Comparison of ENCODE assay signal across 23 cellular contexts in genomic region chr14:67221982-67222328, GRCh38. TPM values are rescaled to one million over a fixed set of nuclear protein-coding genes. Genes with fewer than 3 reads are reported as not detected.
"Had no signal": no experiment of that assay in that cellular context is flagged by ENCODE, and none has a peak within 500 bp of the region (broad histone marks: within the 10 kb centered on the region; RNA-seq: fewer than 3 reads in every experiment).

No MANE protein-coding gene starts in this region.

- DNase-seq: activated CD4-positive, alpha-beta T cell treated with anti-CD3 and anti-CD28 coated beads for 1 hour; activated CD4-positive, alpha-beta T cell treated with anti-CD3 and anti-CD28 coated beads, Interleukin-2, amount 50 U/mL, for 4 hours; activated naive CD4-positive, alpha-beta T cell treated with anti-CD3 and anti-CD28 coated beads, Interleukin-2, amount 50 U/mL, for 16 hours; activated T-cell treated with anti-CD3 and anti-CD28 coated beads for 4 hours; body of pancreas; caudate nucleus; colonic mucosa; esophagus squamous epithelium; kidney; left ventricle myocardium superior; psoas muscle; right lobe of liver; stimulated activated CD4-positive, alpha-beta T cell treated with anti-CD3 and anti-CD28 coated beads, Interleukin-1b, Interleukin-23, amount 100 ng/mL, for 48 hours; stimulated activated naive CD8-positive, alpha-beta T cell treated with anti-CD3 and anti-CD28 coated beads, Interleukin-15, amount 100 ng/mL, for 72 hours; T-cell; T-helper 9 cell; upper lobe of right lung had no signal

- ATAC-seq: body of pancreas; left ventricle myocardium superior; psoas muscle; right lobe of liver; stimulated activated naive CD8-positive, alpha-beta T cell treated with anti-CD3 and anti-CD28 coated beads, Interleukin-15, amount 100 ng/mL, for 72 hours; T-cell had no signal

- H3K27ac ChIP-seq: body of pancreas, colonic mucosa, esophagus squamous epithelium, hepatocyte, psoas muscle, right lobe of liver, upper lobe of right lung had no signal

- H3K27ac Mint-ChIP-seq: nephron, T-cell had no signal

- H3K4me3 Mint-ChIP-seq: nephron; stimulated activated naive CD8-positive, alpha-beta T cell treated with anti-CD3 and anti-CD28 coated beads, Interleukin-15, amount 100 ng/mL, for 72 hours; T-cell had no signal

- H3K36me3 ChIP-seq: colonic mucosa, esophagus squamous epithelium, right lobe of liver, upper lobe of right lung had no signal

- H3K9me3 ChIP-seq: body of pancreas, colonic mucosa, esophagus squamous epithelium, psoas muscle, right lobe of liver, upper lobe of right lung had no signal

- H3K4me1 Mint-ChIP-seq: nephron; stimulated activated naive CD8-positive, alpha-beta T cell treated with anti-CD3 and anti-CD28 coated beads, Interleukin-15, amount 100 ng/mL, for 72 hours; T-cell had no signal

- H3K4me3 ChIP-seq: body of pancreas, colonic mucosa, esophagus squamous epithelium, hepatocyte, psoas muscle, right lobe of liver, upper lobe of right lung had no signal

- FAIRE-seq: kidney had no signal

- H3K36me3 Mint-ChIP-seq: T-cell had no signal

- H3K9me3 Mint-ChIP-seq: nephron; stimulated activated naive CD8-positive, alpha-beta T cell treated with anti-CD3 and anti-CD28 coated beads, Interleukin-15, amount 100 ng/mL, for 72 hours; T-cell had no signal

- H3K4me2 ChIP-seq: hepatocyte had no signal

- H2AFZ ChIP-seq: hepatocyte had no signal

- H3K4me1 ChIP-seq: body of pancreas, colonic mucosa, esophagus squamous epithelium, psoas muscle, right lobe of liver, upper lobe of right lung had no signal

- H3K27me3 ChIP-seq: body of pancreas, colonic mucosa, esophagus squamous epithelium, hepatocyte, right lobe of liver, upper lobe of right lung had no signal

RNA-seq across cellular contexts. Expression of gene GARIN2, which starts 32.7 kb away (rescaled TPM):
- total RNA-seq: body of pancreas, colonic mucosa, esophagus squamous epithelium, fibroblast of villous mesenchyme, glomerular endothelial cell, hepatocyte, left ventricle myocardium superior, mesenteric fat pad, osteocyte, psoas muscle had no signal
- polyA plus RNA-seq: hepatocyte, psoas muscle had no signal
